26 cellular contexts compared by ENCODE assay signal in the genomic region with DNA sequence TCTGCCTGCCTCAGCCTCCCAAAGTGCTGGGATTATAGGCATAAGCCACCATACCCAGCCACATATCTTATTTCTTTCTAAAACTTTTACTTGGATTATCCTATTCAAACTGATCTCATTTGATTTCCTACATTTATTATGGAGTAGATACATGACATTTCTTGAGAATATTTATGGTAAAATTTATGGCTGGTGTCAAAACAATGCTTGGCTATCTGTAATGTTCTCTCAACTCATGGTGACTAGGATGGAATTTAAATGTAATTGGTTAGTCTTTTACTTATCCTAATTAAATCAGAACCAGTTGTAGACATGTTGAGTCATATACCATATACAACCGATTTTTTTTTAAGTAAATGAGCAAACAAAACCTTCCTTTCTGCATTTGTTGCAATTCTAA.
"Had no signal": no experiment of that assay in that cellular context is flagged by ENCODE, and none has a peak within 500 bp of the region (broad histone marks: within the 10 kb centered on the region; RNA-seq: fewer than 3 reads in every experiment).

No MANE protein-coding gene starts in this region.

- H3K4me2 ChIP-seq: neural progenitor cell had no signal

- H3K4me3 Mint-ChIP-seq: dendritic cell treated with granulocyte-macrophage colony-stimulating factor and Interleukin-4, amounts not matched to agents 40 ng/mL and 50 ng/mL, for 4 days; endodermal cell; naive B cell; nephron; neural progenitor cell; stimulated activated naive B cell treated with anti-CD40 and anti-IgM and Interleukin-4, amounts not matched to agents 10 μg/mL and 1 μg/mL and 100 μg/mL, for 72 hours; stimulated activated naive CD8-positive, alpha-beta T cell treated with anti-CD3 and anti-CD28 coated beads, Interleukin-15, Interleukin-2, amounts not matched to agents 100 ng/mL and 50 ng/mL, for 24 hours had no signal

- DNase-seq: effector CD8-positive, alpha-beta T cell; endodermal cell; foreskin fibroblast; gastrocnemius medialis; head of caudate nucleus; left ventricle myocardium superior; lower lobe of right lung; naive B cell; right lobe of liver; small intestine; stimulated activated CD4-positive, alpha-beta T cell treated with anti-CD3 and anti-CD28 coated beads, Interleukin-15, amount 100 ng/mL, for 24 hours; stimulated activated CD4-positive, alpha-beta T cell treated with anti-CD3 and anti-CD28 coated beads, Interleukin-2, amount 100 ng/mL, for 48 hours; stimulated activated naive B cell treated with anti-CD40 and anti-IgM and Interleukin-4, amounts not matched to agents 10 μg/mL and 1 μg/mL and 100 μg/mL, for 72 hours; upper lobe of left lung had no signal

- H3K27ac Mint-ChIP-seq: dendritic cell treated with granulocyte-macrophage colony-stimulating factor and Interleukin-4, amounts not matched to agents 40 ng/mL and 50 ng/mL, for 4 days; endodermal cell; nephron; neural progenitor cell; progenitor cell of endocrine pancreas; stimulated activated naive B cell treated with anti-CD40 and anti-IgM and Interleukin-4, amounts not matched to agents 10 μg/mL and 1 μg/mL and 100 μg/mL, for 72 hours; stimulated activated naive CD8-positive, alpha-beta T cell treated with anti-CD3 and anti-CD28 coated beads, Interleukin-15, Interleukin-2, amounts not matched to agents 100 ng/mL and 50 ng/mL, for 24 hours had no signal

- H3K9me3 ChIP-seq: gastrocnemius medialis, lower lobe of right lung, right lobe of liver, thoracic aorta, tibial nerve, upper lobe of left lung had no signal

- H3K27ac ChIP-seq: epithelial cell of prostate, gastrocnemius medialis, lower lobe of right lung, neural progenitor cell, parathyroid adenoma, right lobe of liver, thoracic aorta, tibial nerve, upper lobe of left lung had no signal

- H3K27me3 ChIP-seq: gastrocnemius medialis, neural progenitor cell, right lobe of liver, tibial nerve, upper lobe of left lung had no signal

- H3K27me3 Mint-ChIP-seq: dendritic cell treated with granulocyte-macrophage colony-stimulating factor and Interleukin-4, amounts not matched to agents 40 ng/mL and 50 ng/mL, for 4 days; naive B cell; progenitor cell of endocrine pancreas; stimulated activated naive B cell treated with anti-CD40 and anti-IgM and Interleukin-4, amounts not matched to agents 10 μg/mL and 1 μg/mL and 100 μg/mL, for 72 hours; stimulated activated naive CD8-positive, alpha-beta T cell treated with anti-CD3 and anti-CD28 coated beads, Interleukin-15, Interleukin-2, amounts not matched to agents 100 ng/mL and 50 ng/mL, for 24 hours had no signal

- H2AFZ ChIP-seq: neural progenitor cell, parathyroid adenoma had no signal

- H3K9ac ChIP-seq: neural progenitor cell, parathyroid adenoma had no signal

- H3K9me3 Mint-ChIP-seq: dendritic cell treated with granulocyte-macrophage colony-stimulating factor and Interleukin-4, amounts not matched to agents 40 ng/mL and 50 ng/mL, for 4 days; endodermal cell; naive B cell; nephron; stimulated activated naive B cell treated with anti-CD40 and anti-IgM and Interleukin-4, amounts not matched to agents 10 μg/mL and 1 μg/mL and 100 μg/mL, for 72 hours; stimulated activated naive CD8-positive, alpha-beta T cell treated with anti-CD3 and anti-CD28 coated beads, Interleukin-15, Interleukin-2, amounts not matched to agents 100 ng/mL and 50 ng/mL, for 24 hours had no signal

- H3K4me3 ChIP-seq: gastrocnemius medialis, lower lobe of right lung, neural progenitor cell, right lobe of liver, thoracic aorta, tibial nerve, upper lobe of left lung had no signal

- FAIRE-seq: keratinocyte, urothelium cell line had no signal

- ATAC-seq: esophagus mucosa; gastrocnemius medialis; left ventricle myocardium superior; lower lobe of right lung; right lobe of liver; stimulated activated naive B cell treated with anti-CD40 and anti-IgM and Interleukin-4, amounts not matched to agents 10 μg/mL and 1 μg/mL and 100 μg/mL, for 72 hours had no signal
